23 cellular contexts compared by ENCODE assay signal in the genomic region with DNA sequence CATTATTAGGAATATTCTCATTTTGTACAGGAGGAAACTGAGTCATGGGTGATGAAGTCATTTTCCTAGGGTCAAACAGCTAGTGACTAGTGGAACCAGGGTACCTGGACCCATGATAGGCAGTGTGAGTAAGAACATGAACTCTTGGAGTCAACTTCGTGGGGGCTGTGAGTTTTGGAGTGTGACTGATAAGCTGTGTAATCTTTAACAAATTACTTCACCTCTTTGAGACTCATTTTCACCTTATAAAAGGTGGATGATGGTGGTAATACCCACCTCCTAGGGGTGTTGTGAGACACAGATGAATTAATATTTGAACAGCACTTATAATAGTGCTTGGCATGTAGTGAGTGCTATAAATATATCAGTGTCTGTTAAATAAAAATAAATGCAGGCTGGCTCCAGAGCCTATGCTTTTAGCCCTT. TPM values are rescaled to one million over a fixed set of nuclear protein-coding genes. Genes with fewer than 3 reads are reported as not detected.
DNase-seq lines count a peak whose midpoint lies in the region; ATAC-seq, FAIRE-seq and TF ChIP-seq lines count a peak whose summit lies in the region.
"Had no signal": no experiment of that assay in that cellular context is flagged by ENCODE, and none has a peak within 500 bp of the region (broad histone marks: within the 10 kb centered on the region; RNA-seq: fewer than 3 reads in every experiment).

No MANE protein-coding gene starts in this region.

- TF ChIP-seq EP300 in esophagus muscularis mucosa (IDR thresholded peaks at IDR 0.05) = no peak

- ATAC-seq in T-cell (replicated peaks in 1 of 4) = no peak
- ATAC-seq: CD8-positive, alpha-beta T cell; esophagus mucosa; GM12878; natural killer cell; WTC11 had no signal

- H3K4me3 ChIP-seq in epithelial cell of esophagus (ENCODE audit: low read length) (no peak overlapping the region), kidney epithelial cell (ENCODE audit: low read depth, low read length) (no peak overlapping the region), small intestine (ENCODE audit: low read depth in 1 of 2, low read length in 2 of 2) (no peak overlapping the region), esophagus muscularis mucosa (no peak overlapping the region)
- H3K4me3 ChIP-seq: GM12878 had no signal

- H3K27me3 ChIP-seq in kidney epithelial cell (ENCODE audit: control insufficient read depth, insufficient read depth, low read length) (no peaks in the 10 kb centered on the region), small intestine (ENCODE audit: control insufficient read depth in 2 of 2, insufficient read depth in 2 of 2, low read length in 2 of 2) (no peaks in the 10 kb centered on the region), esophagus muscularis mucosa (no peaks in the 10 kb centered on the region)

- WGBS in small intestine, 3 donors = 0 to 38% (median 10%) methylated on average over 1 of the region's 1 CpG
- 53% methylated on average over 1 of the region's 1 CpG for WGBS in esophagus muscularis mucosa

- H3K9me3 ChIP-seq in small intestine (ENCODE audit: control insufficient read depth, low read depth) (no peaks in the 10 kb centered on the region), esophagus muscularis mucosa (no peaks in the 10 kb centered on the region)
- H3K9me3 ChIP-seq: SK-N-SH had no signal

- H3K27me3 Mint-ChIP-seq in T-cell = peaks cover 17 to 18% of the 10 kb centered on the region in 2 donors

- peaks cover 19% of the 10 kb centered on the region in 2 donors for H3K4me1 ChIP-seq in small intestine (ENCODE audit: control insufficient read depth in 2 of 2, insufficient read depth in 1 of 2, low read depth in 1 of 2, low read length in 1 of 2)
- H3K4me1 ChIP-seq in esophagus muscularis mucosa = peaks cover 15 to 37% (median 31%) of the 10 kb centered on the region in 4 donors

- no peak for TF ChIP-seq CTCF in epithelial cell of esophagus (IDR thresholded peaks at IDR 0.05; ENCODE audit: insufficient read depth, low read depth, low read length, missing control alignments)
- no peak for TF ChIP-seq CTCF in kidney epithelial cell (IDR thresholded peaks at IDR 0.05; ENCODE audit: insufficient read depth, low read length, poor library complexity, severe bottlenecking)
- no peak for TF ChIP-seq CTCF in esophagus muscularis mucosa (IDR thresholded peaks at IDR 0.05)

- POLR2A ChIA-PET in T-cell (lab: Charles Lee) = no interaction called here

- no peak overlapping the region for H3K4me3 Mint-ChIP-seq in T-cell
- H3K4me3 Mint-ChIP-seq: activated CD4-positive, alpha-beta memory T cell treated with anti-CD3 and anti-CD28 coated beads for 36 hours; CD8-positive, alpha-beta T cell; natural killer cell; T-helper 2 cell treated with Interferon-gamma antibody and Interleukin-4, amounts not matched to agents 5 μg/mL and 100 μg/mL, for 36 hours; WTC11 had no signal

- TF ChIP-seq POLR2A in esophagus muscularis mucosa (IDR thresholded peaks at IDR 0.05; ENCODE audit: low read depth) = no peak

- DNase-seq in RCC 7860 (ENCODE audit: low spot score) (peak; percentile 90), epithelial cell of esophagus (ENCODE audit: low read depth) (peak; percentile 46), kidney epithelial cell (ENCODE audit: low read depth) (peak; percentile 25), small intestine (peak; percentile 43), NCI-H526 (lab: John Stamatoyannopoulos, UW) (no peak), esophagus muscularis mucosa (ENCODE audit: extremely low spot score) (no peak), NCI-H1417 treated with DMSO at 0.1 percent for 48 hours (lab: John Stamatoyannopoulos, UW) (no peak), T-cell (no peak)
- DNase-seq: activated CD4-positive, alpha-beta memory T cell treated with anti-CD3 and anti-CD28 coated beads for 36 hours; activated gamma-delta T cell treated with Interleukin-2 at 50 U/mL for 16 hours; caudate nucleus; CD8-positive, alpha-beta T cell; head of caudate nucleus; mesenchymal stem cell; MM.1S; natural killer cell; SK-N-SH; stimulated activated naive CD4-positive, alpha-beta T cell treated with Interleukin-2 at 50 U/mL for 16 hours had no signal

- H3K36me3 Mint-ChIP-seq in T-cell = no peaks in the 10 kb centered on the region
- H3K36me3 Mint-ChIP-seq: activated CD4-positive, alpha-beta memory T cell treated with anti-CD3 and anti-CD28 coated beads for 36 hours; CD8-positive, alpha-beta T cell; natural killer cell; WTC11 had no signal

- H3K9me3 Mint-ChIP-seq in T-cell = no peaks in the 10 kb centered on the region
- H3K9me3 Mint-ChIP-seq: activated CD4-positive, alpha-beta memory T cell treated with anti-CD3 and anti-CD28 coated beads for 36 hours; CD8-positive, alpha-beta T cell; natural killer cell; T-helper 2 cell treated with Interferon-gamma antibody and Interleukin-4, amounts not matched to agents 5 μg/mL and 100 μg/mL, for 36 hours; WTC11 had no signal

- H3K4me1 Mint-ChIP-seq in T-cell = no peaks in the 10 kb centered on the region
- H3K4me1 Mint-ChIP-seq: natural killer cell had no signal

- CTCF ChIA-PET in T-cell (lab: Charles Lee) = no interaction called here

- intact Hi-C loops in esophagus muscularis mucosa (cut with DNase I) = no loop called here

- H3K27ac ChIP-seq in small intestine (ENCODE audit: low read depth in 1 of 2, low read length in 1 of 2) = peak overlapping the region in 1 of 2 donors; percentile 14
- peak overlapping the region in 1 of 4 donors; percentile 3 for H3K27ac ChIP-seq in esophagus muscularis mucosa (replicated peaks in 1 of 4)
- H3K27ac ChIP-seq: parathyroid adenoma had no signal

- H3K36me3 ChIP-seq in kidney epithelial cell (ENCODE audit: control insufficient read depth, insufficient read depth, low read length) = no peaks in the 10 kb centered on the region
- H3K36me3 ChIP-seq in small intestine (ENCODE audit: control insufficient read depth in 2 of 2, insufficient read depth in 2 of 2, low read length in 2 of 2) = peaks cover 0 to 2% of the 10 kb centered on the region in 2 donors
- no peaks in the 10 kb centered on the region for H3K36me3 ChIP-seq in esophagus muscularis mucosa

- no peak overlapping the region for H3K27ac Mint-ChIP-seq in T-cell
- H3K27ac Mint-ChIP-seq: activated CD4-positive, alpha-beta memory T cell treated with anti-CD3 and anti-CD28 coated beads for 36 hours; CD8-positive, alpha-beta T cell; natural killer cell; T-helper 2 cell treated with Interferon-gamma antibody and Interleukin-4, amounts not matched to agents 5 μg/mL and 100 μg/mL, for 36 hours; WTC11 had no signal

- FAIRE-seq in RCC 7860 (lab: Jason Lieb, UNC) (peak; percentile 98), small intestine (lab: Jason Lieb, UNC) (no peak)
- FAIRE-seq: GM12878 had no signal

RNA-seq across cellular contexts. Expression of a gene that starts 9.1 kb away (rescaled TPM):
- total RNA-seq in kidney epithelial cell = 1.7 and 1.8 TPM in 2 replicates
- polyA plus RNA-seq in small intestine = 10 to 100 TPM; 14.6 to 28.4 (median 19.4) TPM
- 1 to 10 TPM; 2.1 to 5.2 (median 3.8) TPM for total RNA-seq in esophagus muscularis mucosa
- total RNA-seq in T-cell = under 1 TPM in 1 of 5 donors, not detected in 4; 0.06 TPM
- total RNA-seq: activated CD4-positive, alpha-beta memory T cell treated with anti-CD3 and anti-CD28 coated beads for 36 hours; CD8-positive, alpha-beta T cell; natural killer cell had no signal

Comparison
In these comparisons a context has a peak if more than half of its experiments do, and no peak if none do; other contexts are left out.
1. DNase-seq: peak in RCC 7860 (single experiment), epithelial cell of esophagus (single experiment), kidney epithelial cell (single experiment) and small intestine (single experiment); none in NCI-H526 (0 of 2), esophagus muscularis mucosa (single experiment), NCI-H1417 treated with DMSO at 0.1 percent for 48 hours (single experiment) and T-cell (0 of 34).